25 cellular contexts compared by ENCODE assay signal in the genomic region with DNA sequence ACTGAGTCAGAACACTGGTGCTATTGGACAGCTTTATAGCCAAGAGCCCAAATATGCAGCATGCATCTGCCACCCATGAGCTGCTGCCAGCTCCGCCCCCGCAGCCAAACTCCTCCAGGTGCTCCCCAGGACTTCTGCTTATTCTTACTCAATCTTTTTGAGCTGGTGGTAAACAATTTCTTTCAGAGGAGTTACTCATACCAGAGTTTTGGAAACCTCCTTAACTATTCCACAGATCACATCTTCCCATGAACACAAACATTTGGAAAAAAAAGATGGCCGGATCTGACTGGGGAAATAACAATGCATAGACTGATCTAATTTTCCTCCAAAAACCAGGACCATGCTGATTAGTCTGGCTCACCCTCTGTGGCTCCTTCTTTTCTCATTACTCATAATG.
DNase-seq lines count a peak whose midpoint lies in the region; ATAC-seq and TF ChIP-seq lines count a peak whose summit lies in the region.
"Had no signal": no experiment of that assay in that cellular context is flagged by ENCODE, and none has a peak within 500 bp of the region (broad histone marks: within the 10 kb centered on the region; RNA-seq: fewer than 3 reads in every experiment).

No MANE protein-coding gene starts in this region.

- H3K4me1 ChIP-seq in breast epithelium = no peaks in the 10 kb centered on the region
- H3K4me1 ChIP-seq: gastroesophageal sphincter had no signal

- no peak for TF ChIP-seq CTCF in MCF 10A (IDR thresholded peaks at IDR 0.05; ENCODE audit: unreplicated experiment)
- no peak for TF ChIP-seq CTCF in breast epithelium (IDR thresholded peaks at IDR 0.05)
- TF ChIP-seq CTCF in natural killer cell (IDR thresholded peaks at IDR 0.05) = no peak

- no peak overlapping the region for H3K27ac ChIP-seq in breast epithelium
- H3K27ac ChIP-seq: C4-2B, gastroesophageal sphincter, KMS-11 had no signal

- DNase-seq in MCF 10A (ENCODE audit: unreplicated experiment) (peak; percentile 82), breast epithelium (ENCODE audit: low spot score in 2 of 2) (no peak), astrocyte of the hippocampus (ENCODE audit: low read depth, low spot score) (peak; percentile 11), glomerular visceral epithelial cell (ENCODE audit: extremely low spot score) (peak; percentile 22), SW 1271 (lab: John Stamatoyannopoulos, UW) (no peak), natural killer cell (no peak), NCI-H226 (no peak)
- DNase-seq: 8988T; activated CD4-positive, CD25-positive, alpha-beta regulatory T cell; activated naive CD4-positive, alpha-beta T cell treated with anti-CD3 and anti-CD28 coated beads, Interleukin-2, amount 50 U/mL, for 16 hours; activated T-cell treated with anti-CD3 and anti-CD28 coated beads, Interleukin-2, amount 50 U/mL, for 48 hours; DMS 273 treated with DMSO at 0.1 percent for 48 hours; left colon; NCI-H1048; NCI-H2081 treated with DMSO at 0.1 percent for 48 hours; NCI-H526 treated with DMSO at 0.1 percent for 48 hours; SHP77 treated with DMSO at 0.1 percent for 48 hours; stimulated activated CD4-positive, alpha-beta T cell treated with anti-CD3 and anti-CD28 coated beads, Interleukin-12 subunit alpha, Interleukin-12 subunit beta, amount 100 ng/mL, for 4 hours; stimulated activated CD8-positive, alpha-beta memory T cell treated with anti-CD3 and anti-CD28 coated beads, Interleukin-4, amount 100 ng/mL, for 48 hours; T-helper 2 cell had no signal

- H3K36me3 Mint-ChIP-seq in MCF 10A (ENCODE audit: insufficient read depth, unreplicated experiment) (no peaks in the 10 kb centered on the region), natural killer cell (no peaks in the 10 kb centered on the region)

- no peak for TF ChIP-seq POLR2A in breast epithelium (IDR thresholded peaks at IDR 0.05)

- H3K9me3 Mint-ChIP-seq in MCF 10A (ENCODE audit: unreplicated experiment) (peaks cover 7% of the 10 kb centered on the region), natural killer cell (peaks cover 6 to 19% of the 10 kb centered on the region in 2 donors)

- H3K27ac Mint-ChIP-seq in MCF 10A (ENCODE audit: low read depth, unreplicated experiment) = peak overlapping the region; percentile 83
- no peak overlapping the region for H3K27ac Mint-ChIP-seq in natural killer cell

- no peak for ATAC-seq in GM19397 (IDR thresholded peaks at IDR 0.05; ENCODE audit: unreplicated experiment)
- no peak for ATAC-seq in natural killer cell
- ATAC-seq: gastroesophageal sphincter, left colon had no signal

- no peaks in the 10 kb centered on the region for H3K27me3 ChIP-seq in breast epithelium
- H3K27me3 ChIP-seq: gastroesophageal sphincter had no signal

- H3K9me3 ChIP-seq in breast epithelium = no peaks in the 10 kb centered on the region

- intact Hi-C loops in MCF 10A (cut with micrococcal nuclease) = no loop called here
- intact Hi-C loops in breast epithelium (cut with DNase I; ENCODE audit: low total_unique reads) = no loop called here
- intact Hi-C loops in natural killer cell (cut with micrococcal nuclease) = no loop called here

- H3K4me1 Mint-ChIP-seq in MCF 10A (ENCODE audit: insufficient read depth, unreplicated experiment) (peaks cover 20% of the 10 kb centered on the region), natural killer cell (no peaks in the 10 kb centered on the region)

- CTCF ChIA-PET in MCF 10A (lab: Yijun Ruan, JAX) = interaction anchor here (0.6 to 0.7 kb wide), 3 partner anchors 66 to 614 kb away, joined by 3 read pairs; no protein-coding TSS in a partner anchor

- BruUV-seq in MCF 10A (replicated peaks; lab: Mats Ljungman, UMichigan) = no TSS peak

- H3K4me3 ChIP-seq in breast epithelium = no peak overlapping the region
- H3K4me3 ChIP-seq: gastroesophageal sphincter had no signal

- H3K4me3 Mint-ChIP-seq in MCF 10A (ENCODE audit: unreplicated experiment) (no peak overlapping the region), natural killer cell (no peak overlapping the region)
- H3K4me3 Mint-ChIP-seq: neural crest cell had no signal

- H3K27me3 Mint-ChIP-seq in MCF 10A (ENCODE audit: insufficient read depth, unreplicated experiment) (no peaks in the 10 kb centered on the region), natural killer cell (ENCODE audit: low read depth in 2 of 2) (no peaks in the 10 kb centered on the region)

- H3K36me3 ChIP-seq in breast epithelium = no peaks in the 10 kb centered on the region
- H3K36me3 ChIP-seq: gastroesophageal sphincter had no signal

- POLR2A ChIA-PET in MCF 10A (lab: Yijun Ruan, JAX) = interaction anchor here (0.7 to 2.1 kb wide), 2 partner anchors 9 to 35 kb away, joined by 3 to 5 read pairs; no protein-coding TSS in a partner anchor

Comparison
In these comparisons a context has a peak if more than half of its experiments do, and no peak if none do; other contexts are left out.
1. DNase-seq: peak in MCF 10A (single experiment), astrocyte of the hippocampus (single experiment) and glomerular visceral epithelial cell (single experiment); none in breast epithelium (0 of 2), SW 1271 (0 of 2), natural killer cell (single experiment) and NCI-H226 (single experiment).